In the genomic region with DNA sequence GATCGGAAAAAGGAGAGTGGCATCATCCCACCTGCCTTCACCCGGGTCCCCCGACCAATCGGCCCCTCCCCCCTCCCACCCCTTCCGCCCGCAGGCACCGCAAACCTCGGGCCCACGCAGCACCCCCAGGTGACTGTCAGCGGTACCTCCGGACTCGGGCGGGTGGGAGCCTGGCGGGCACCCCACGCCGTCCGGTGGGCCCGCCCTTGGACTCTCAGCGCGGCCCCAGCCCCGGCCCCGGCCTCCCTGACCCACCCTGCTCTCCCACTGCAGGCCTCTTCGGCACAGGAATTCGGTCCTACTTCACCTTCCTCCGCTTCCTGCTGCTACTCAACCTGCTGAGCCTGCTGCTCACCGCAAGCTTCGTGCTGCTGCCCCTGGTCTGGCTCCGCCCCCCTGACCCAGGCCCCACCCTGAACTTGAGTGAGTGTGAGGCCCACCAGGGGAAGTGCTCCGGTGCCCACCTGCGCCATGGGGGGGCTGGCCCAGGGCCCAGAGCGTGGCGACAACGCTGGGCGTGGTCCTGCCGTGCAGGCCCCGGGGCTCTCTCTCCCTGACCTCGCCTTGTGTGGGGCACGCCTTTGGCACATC, we compare ENCODE assay signal across 9 cellular contexts. TPM values are rescaled to one million over a fixed set of nuclear protein-coding genes. Genes with fewer than 3 reads are reported as not detected.
DNase-seq lines count a peak whose midpoint lies in the region; ATAC-seq, FAIRE-seq and TF ChIP-seq lines count a peak whose summit lies in the region.
"Had no signal": no experiment of that assay in that cellular context is flagged by ENCODE, and none has a peak within 500 bp of the region (broad histone marks: within the 10 kb centered on the region; RNA-seq: fewer than 3 reads in every experiment).

No MANE protein-coding gene starts in this region.

- BruUV-seq in IMR-90 (replicated peaks; lab: Mats Ljungman, UMichigan): no TSS peak

- no peak overlapping the region for H2AK5ac ChIP-seq in IMR-90 (ENCODE audit: low read depth, low read length)

- H3K4me2 ChIP-seq in IMR-90 (ENCODE audit: low read depth, low read length): no peak overlapping the region

- no peak overlapping the region for H3K56ac ChIP-seq in IMR-90 (ENCODE audit: extremely low read depth, insufficient read depth, low read length)

- H3K9me1 ChIP-seq in IMR-90 (ENCODE audit: insufficient read depth, low read length): no peaks in the 10 kb centered on the region

- peaks cover 60% of the 10 kb centered on the region for H3K36me3 Mint-ChIP-seq in activated T-helper 2 cell treated with anti-CD3 and anti-CD28 coated beads, Interferon-gamma antibody, Interleukin-2, Interleukin-4, amounts not matched to agents 10 μg/mL and 5 μg/mL and 100 μg/mL, durations not matched to agents 14 hours and 24 hours and 36 hours (ENCODE audit: low read depth)

- no peak overlapping the region for H2BK5ac ChIP-seq in IMR-90 (ENCODE audit: low read depth, low read length, poor library complexity, severe bottlenecking)

- peaks cover 80% of the 10 kb centered on the region for H3K27me3 ChIP-seq in IMR-90 (ENCODE audit: control insufficient read depth, insufficient read depth, low read length)

- DNase-seq in CMK (ENCODE audit: low read depth): peak; percentile 73
- DNase-seq in IMR-90: no peak
- peak; percentile 71 for DNase-seq in activated T-helper 2 cell treated with anti-CD3 and anti-CD28 coated beads, Interferon-gamma antibody, Interleukin-2, Interleukin-4, amounts not matched to agents 10 μg/mL and 5 μg/mL and 100 μg/mL, durations not matched to agents 14 hours and 24 hours and 36 hours (ENCODE audit: low spot score)
- DNase-seq in kidney: peak; percentile 93
- DNase-seq in stimulated activated naive CD8-positive, alpha-beta T cell treated with anti-CD3 and anti-CD28 coated beads, Interleukin-15, Interleukin-2, amounts not matched to agents 100 U/mL and 50 U/mL, for 24 hours: peak; percentile 83
- no peak for DNase-seq in dermis blood vessel endothelial cell
- DNase-seq in NCI-H446 treated with DMSO at 0.1 percent for 48 hours (lab: John Stamatoyannopoulos, UW): no peak

- H3K9me3 ChIP-seq in IMR-90 (ENCODE audit: control insufficient read depth, insufficient read depth, low read length) (no peaks in the 10 kb centered on the region), kidney (ENCODE audit: control insufficient read depth in 1 of 2, low read length in 2 of 2) (no peaks in the 10 kb centered on the region)

- no peaks in the 10 kb centered on the region; the same call in 1 of the 2 replicates for H4K20me1 ChIP-seq in IMR-90 (ENCODE audit: insufficient read depth, low read length)

- no peak overlapping the region for H4K8ac ChIP-seq in IMR-90 (ENCODE audit: low read depth in 2 of 2, low read length in 2 of 2)

- H4K91ac ChIP-seq in IMR-90 (ENCODE audit: insufficient read depth, low read depth, low read length): no peak overlapping the region

- peaks cover 2% of the 10 kb centered on the region; the same call in 1 of the 2 replicates for H3K4me1 ChIP-seq in IMR-90 (ENCODE audit: control insufficient read depth, insufficient read depth, low read length)
- H3K4me1 ChIP-seq in kidney (ENCODE audit: control insufficient read depth in 1 of 2, insufficient read depth in 1 of 2, low read depth in 1 of 2, low read length in 2 of 2): peaks cover 0 to 16% of the 10 kb centered on the region in 2 donors

- H2BK120ac ChIP-seq in IMR-90 (ENCODE audit: low read depth, low read length): no peak overlapping the region

- H3K27ac Mint-ChIP-seq in activated T-helper 2 cell treated with anti-CD3 and anti-CD28 coated beads, Interferon-gamma antibody, Interleukin-2, Interleukin-4, amounts not matched to agents 10 μg/mL and 5 μg/mL and 100 μg/mL, durations not matched to agents 14 hours and 24 hours and 36 hours: peak overlapping the region; percentile 53

- POLR2A ChIA-PET in IMR-90 (lab: Charles Lee; ENCODE audit: unreplicated experiment): no interaction called here

- H3K4me1 Mint-ChIP-seq in activated T-helper 2 cell treated with anti-CD3 and anti-CD28 coated beads, Interferon-gamma antibody, Interleukin-2, Interleukin-4, amounts not matched to agents 10 μg/mL and 5 μg/mL and 100 μg/mL, durations not matched to agents 14 hours and 24 hours and 36 hours (ENCODE audit: low read depth): peaks cover 52% of the 10 kb centered on the region

- H3K4ac ChIP-seq in IMR-90 (ENCODE audit: low read depth, low read length): no peak overlapping the region

- intact Hi-C loops in IMR-90 (cut with micrococcal nuclease) (no loop called here), kidney (cut with DNase I) (no loop called here)
- intact Hi-C loops in activated T-helper 2 cell treated with anti-CD3 and anti-CD28 coated beads, Interferon-gamma antibody, Interleukin-2, Interleukin-4, amounts not matched to agents 10 μg/mL and 5 μg/mL and 100 μg/mL, durations not matched to agents 14 hours and 24 hours and 36 hours (cut with micrococcal nuclease): loop anchor here (5.0 kb wide), 2 partner anchors 45 to 225 kb away; no protein-coding TSS in a partner anchor

- no peak for TF ChIP-seq RAD21 in IMR-90 (IDR thresholded peaks at IDR 0.05; ENCODE audit: low read length)

- ATAC-seq in IMR-90 (ENCODE audit: low read depth) (no peak), HG02798 (IDR thresholded peaks at IDR 0.05; ENCODE audit: poor library complexity, unreplicated experiment) (no peak)
- ATAC-seq in stimulated activated naive CD8-positive, alpha-beta T cell treated with anti-CD3 and anti-CD28 coated beads, Interleukin-15, Interleukin-2, amounts not matched to agents 100 U/mL and 50 U/mL, for 24 hours: peak; percentile 15

- H4K5ac ChIP-seq in IMR-90 (ENCODE audit: low read depth, low read length): no peak overlapping the region

- no peak overlapping the region for H3K27ac ChIP-seq in IMR-90 (ENCODE audit: insufficient read depth, low read length)
- no peak overlapping the region for H3K27ac ChIP-seq in kidney (ENCODE audit: low read depth in 2 of 2, low read length in 2 of 2)

- H3K9ac ChIP-seq in IMR-90 (ENCODE audit: low read depth, low read length) (no peak overlapping the region), kidney (ENCODE audit: low read length in 2 of 2) (no peak overlapping the region)

- no peak for TF ChIP-seq POLR2A in IMR-90 (IDR thresholded peaks at IDR 0.05; ENCODE audit: low read depth, low read length)

- 28% methylated on average over 18 of the region's 38 CpGs; no CpG with 5 or more reads in 1 of the 2 experiments for WGBS in IMR-90 (ENCODE audit: extremely low coverage in 2 of 2, insufficient read length in 1 of 2), 2 experiments

- H2AK9ac ChIP-seq in IMR-90 (replicated peaks; ENCODE audit: low read depth, low read length, poor library complexity): no peak overlapping the region

- no peak for TF ChIP-seq CTCF in IMR-90 (conservative IDR thresholded peaks at IDR 0.05; ENCODE audit: low read depth, low read length)
- no peak for TF ChIP-seq CTCF in kidney (IDR thresholded peaks at IDR 0.05; ENCODE audit: borderline replicate concordance, extremely low read depth, insufficient read depth)

- H3K4me3 ChIP-seq in IMR-90 (ENCODE audit: insufficient read depth, low read depth, low read length): no peak overlapping the region
- no peak overlapping the region for H3K4me3 ChIP-seq in kidney (ENCODE audit: low read length in 2 of 2)

- peak overlapping the region; percentile 10 for H2AFZ ChIP-seq in IMR-90 (replicated peaks; ENCODE audit: low read length, poor library complexity)

- H3K23ac ChIP-seq in IMR-90 (ENCODE audit: low read depth, low read length): no peak overlapping the region

- H3K36me3 ChIP-seq in IMR-90 (ENCODE audit: control insufficient read depth, insufficient read depth, low read length) (no peaks in the 10 kb centered on the region), kidney (ENCODE audit: control insufficient read depth in 1 of 2, insufficient read depth in 2 of 2, low read length in 2 of 2) (no peaks in the 10 kb centered on the region)

- dilution Hi-C loops in IMR-90 (cut with HindIII; ENCODE audit: low sequenced_read_pairs, unreplicated experiment): no loop called here

- H3K18ac ChIP-seq in IMR-90 (ENCODE audit: low read depth, low read length): no peak overlapping the region

- CTCF ChIA-PET in IMR-90 (lab: Yijun Ruan, JAX): no interaction called here

- no peaks in the 10 kb centered on the region for H3K9me3 Mint-ChIP-seq in activated T-helper 2 cell treated with anti-CD3 and anti-CD28 coated beads, Interferon-gamma antibody, Interleukin-2, Interleukin-4, amounts not matched to agents 10 μg/mL and 5 μg/mL and 100 μg/mL, durations not matched to agents 14 hours and 24 hours and 36 hours

- H3K14ac ChIP-seq in IMR-90 (replicated peaks; ENCODE audit: low read depth, low read length): no peak overlapping the region

- H3K4me3 Mint-ChIP-seq in activated T-helper 2 cell treated with anti-CD3 and anti-CD28 coated beads, Interferon-gamma antibody, Interleukin-2, Interleukin-4, amounts not matched to agents 10 μg/mL and 5 μg/mL and 100 μg/mL, durations not matched to agents 14 hours and 24 hours and 36 hours (ENCODE audit: low read depth): peak overlapping the region; percentile 75

- H3K79me1 ChIP-seq in IMR-90 (ENCODE audit: low read depth in 1 of 2, low read length in 2 of 2): no peaks in the 10 kb centered on the region

- H2BK20ac ChIP-seq in IMR-90 (ENCODE audit: low read depth, low read length): no peak overlapping the region

- FAIRE-seq in kidney (lab: Jason Lieb, UNC): no peak

- no peak overlapping the region for H2BK15ac ChIP-seq in IMR-90 (ENCODE audit: low read depth, low read length)

- in situ Hi-C loops in IMR-90 (cut with MboI; ENCODE audit: low sequenced_read_pairs): no loop called here

- no peaks in the 10 kb centered on the region for H3K27me3 Mint-ChIP-seq in activated T-helper 2 cell treated with anti-CD3 and anti-CD28 coated beads, Interferon-gamma antibody, Interleukin-2, Interleukin-4, amounts not matched to agents 10 μg/mL and 5 μg/mL and 100 μg/mL, durations not matched to agents 14 hours and 24 hours and 36 hours (ENCODE audit: low read depth)

RNA-seq across cellular contexts. Expression of a gene that starts 1.6 kb away (rescaled TPM):
- total RNA-seq in IMR-90 (2012; rRNA removed): not detected in 2 replicates
- not detected in 2 replicates for polyA plus RNA-seq in IMR-90 (2012; rRNA removed)
- not detected in 2 replicates for polyA plus RNA-seq in IMR-90 (2012; cell fraction: cytosol; rRNA removed)
- 0.01 TPM in 1 of 2 replicates, not detected in the other for polyA plus RNA-seq in IMR-90 (2012; cell fraction: nucleus; rRNA removed; ENCODE audit: low replicate concordance)
- total RNA-seq in activated T-helper 2 cell treated with anti-CD3 and anti-CD28 coated beads, Interferon-gamma antibody, Interleukin-2, Interleukin-4, amounts not matched to agents 10 μg/mL and 5 μg/mL and 100 μg/mL, durations not matched to agents 14 hours and 24 hours and 36 hours: 196 and 208 TPM in 2 replicates
- total RNA-seq in kidney: 35.9 TPM
- 1.0 TPM for polyA plus RNA-seq in kidney (ENCODE audit: insufficient read depth, low read depth, low replicate concordance)
- total RNA-seq in dermis blood vessel endothelial cell: 0.14 and 0.34 TPM in 2 replicates

RNA-seq across cellular contexts. Expression of a gene that starts 3.6 kb away (rescaled TPM):
- 0.28 TPM in 1 of 2 replicates, not detected in the other for total RNA-seq in IMR-90 (2012; rRNA removed)
- 0.19 and 0.32 TPM in 2 replicates for polyA plus RNA-seq in IMR-90 (2012; rRNA removed)
- polyA plus RNA-seq in IMR-90 (2012; cell fraction: cytosol; rRNA removed): 0.03 and 0.25 TPM in 2 replicates
- polyA plus RNA-seq in IMR-90 (2012; cell fraction: nucleus; rRNA removed; ENCODE audit: low replicate concordance): 0.63 and 1.1 TPM in 2 replicates
- total RNA-seq in activated T-helper 2 cell treated with anti-CD3 and anti-CD28 coated beads, Interferon-gamma antibody, Interleukin-2, Interleukin-4, amounts not matched to agents 10 μg/mL and 5 μg/mL and 100 μg/mL, durations not matched to agents 14 hours and 24 hours and 36 hours: 240 and 241 TPM in 2 replicates
- total RNA-seq in kidney: 115 TPM
- 15.0 TPM for polyA plus RNA-seq in kidney (ENCODE audit: insufficient read depth, low read depth, low replicate concordance)
- total RNA-seq in dermis blood vessel endothelial cell: 69.6 and 70.2 TPM in 2 replicates

RNA-seq across cellular contexts. Expression of a gene that starts 14.0 kb away (rescaled TPM):
- total RNA-seq in IMR-90 (2012; rRNA removed) (not detected in 2 replicates), kidney (not detected), dermis blood vessel endothelial cell (not detected in 2 replicates)
- polyA plus RNA-seq in IMR-90 (2012; rRNA removed) (not detected in 2 replicates), kidney (ENCODE audit: insufficient read depth, low read depth, low replicate concordance) (not detected)
- not detected in 2 replicates for polyA plus RNA-seq in IMR-90 (2012; cell fraction: cytosol; rRNA removed)
- not detected in 2 replicates for polyA plus RNA-seq in IMR-90 (2012; cell fraction: nucleus; rRNA removed; ENCODE audit: low replicate concordance)
- total RNA-seq in activated T-helper 2 cell treated with anti-CD3 and anti-CD28 coated beads, Interferon-gamma antibody, Interleukin-2, Interleukin-4, amounts not matched to agents 10 μg/mL and 5 μg/mL and 100 μg/mL, durations not matched to agents 14 hours and 24 hours and 36 hours: not detected in 2 replicates
- total RNA-seq: subcutaneous adipose tissue had no signal

RNA-seq across cellular contexts. Expression of a gene that starts 36.2 kb away (rescaled TPM):
- total RNA-seq in IMR-90 (2012; rRNA removed) (11.1 and 14.7 TPM in 2 replicates), kidney (165 TPM), dermis blood vessel endothelial cell (48.0 and 54.0 TPM in 2 replicates)
- polyA plus RNA-seq in IMR-90 (2012; rRNA removed) (63.1 and 77.3 TPM in 2 replicates), kidney (ENCODE audit: insufficient read depth, low read depth, low replicate concordance) (149 TPM)
- polyA plus RNA-seq in IMR-90 (2012; cell fraction: cytosol; rRNA removed): 38.9 and 89.5 TPM in 2 replicates
- 27.9 and 43.7 TPM in 2 replicates for polyA plus RNA-seq in IMR-90 (2012; cell fraction: nucleus; rRNA removed; ENCODE audit: low replicate concordance)
- 92.5 and 92.9 TPM in 2 replicates for total RNA-seq in activated T-helper 2 cell treated with anti-CD3 and anti-CD28 coated beads, Interferon-gamma antibody, Interleukin-2, Interleukin-4, amounts not matched to agents 10 μg/mL and 5 μg/mL and 100 μg/mL, durations not matched to agents 14 hours and 24 hours and 36 hours

RNA-seq across cellular contexts. Expression of a gene that starts 54.7 kb away (rescaled TPM):
- 109 and 219 TPM in 2 replicates for total RNA-seq in IMR-90 (2012; rRNA removed)
- polyA plus RNA-seq in IMR-90 (2012; rRNA removed): 150 and 181 TPM in 2 replicates
- polyA plus RNA-seq in IMR-90 (2012; cell fraction: cytosol; rRNA removed): 133 and 160 TPM in 2 replicates
- polyA plus RNA-seq in IMR-90 (2012; cell fraction: nucleus; rRNA removed; ENCODE audit: low replicate concordance): 27.2 and 110 TPM in 2 replicates
- 64.6 and 65.9 TPM in 2 replicates for total RNA-seq in activated T-helper 2 cell treated with anti-CD3 and anti-CD28 coated beads, Interferon-gamma antibody, Interleukin-2, Interleukin-4, amounts not matched to agents 10 μg/mL and 5 μg/mL and 100 μg/mL, durations not matched to agents 14 hours and 24 hours and 36 hours
- 12.7 TPM for total RNA-seq in kidney
- 9.3 TPM for polyA plus RNA-seq in kidney (ENCODE audit: insufficient read depth, low read depth, low replicate concordance)
- 98.7 and 170 TPM in 2 replicates for total RNA-seq in dermis blood vessel endothelial cell

Comparison
In these comparisons a context has a peak if more than half of its experiments do, and no peak if none do; other contexts are left out.
1. DNase-seq: peak in CMK (single experiment), activated T-helper 2 cell treated with anti-CD3 and anti-CD28 coated beads, Interferon-gamma antibody, Interleukin-2, Interleukin-4, amounts not matched to agents 10 μg/mL and 5 μg/mL and 100 μg/mL, durations not matched to agents 14 hours and 24 hours and 36 hours (single experiment), kidney (single experiment) and stimulated activated naive CD8-positive, alpha-beta T cell treated with anti-CD3 and anti-CD28 coated beads, Interleukin-15, Interleukin-2, amounts not matched to agents 100 U/mL and 50 U/mL, for 24 hours (single experiment); none in IMR-90 (single experiment), dermis blood vessel endothelial cell (single experiment) and NCI-H446 treated with DMSO at 0.1 percent for 48 hours (single experiment).
2. RNA of a gene that starts 1.6 kb away (total RNA-seq): 196 to 208 TPM in activated T-helper 2 cell treated with anti-CD3 and anti-CD28 coated beads, Interferon-gamma antibody, Interleukin-2, Interleukin-4, amounts not matched to agents 10 μg/mL and 5 μg/mL and 100 μg/mL, durations not matched to agents 14 hours and 24 hours and 36 hours and 35.9 TPM in kidney (single experiment); 0.14 to 0.34 TPM in dermis blood vessel endothelial cell and not detected in IMR-90; every median in the first group is over 10 times any median in the second.
3. RNA of a gene that starts 3.6 kb away (total RNA-seq): 240 to 241 TPM in activated T-helper 2 cell treated with anti-CD3 and anti-CD28 coated beads, Interferon-gamma antibody, Interleukin-2, Interleukin-4, amounts not matched to agents 10 μg/mL and 5 μg/mL and 100 μg/mL, durations not matched to agents 14 hours and 24 hours and 36 hours, 115 TPM in kidney (single experiment) and 69.6 to 70.2 TPM in dermis blood vessel endothelial cell; 0.28 TPM in IMR-90; every median in the first group is over 10 times any median in the second.